Comparison of ENCODE assay signal across 8 cellular contexts in genomic region chr5:112975721-112976431, GRCh38. TPM values are rescaled to one million over a fixed set of nuclear protein-coding genes. Genes with fewer than 3 reads are reported as not detected.
A peak's percentile ranks its signal among the peaks of the same experiment; 100 is the strongest.
DNase-seq lines count a peak whose midpoint lies in the region; ATAC-seq and TF ChIP-seq lines count a peak whose summit lies in the region.

No MANE protein-coding gene starts in this region.

- H4K91ac ChIP-seq in IMR-90 (ENCODE audit: insufficient read depth, low read depth, low read length), result peak overlapping the region; percentile 94

- peak overlapping the region; percentile 68 for H2AK5ac ChIP-seq in IMR-90 (ENCODE audit: low read depth, low read length)

- H2AK9ac ChIP-seq in IMR-90 (replicated peaks; ENCODE audit: low read depth, low read length, poor library complexity), result peak overlapping the region; percentile 86

- WGBS in IMR-90 (ENCODE audit: extremely low coverage in 2 of 2, insufficient read length in 1 of 2), 2 experiments, result 17% methylated on average over 5 of the region's 11 CpGs; no CpG with 5 or more reads in 1 of the 2 experiments

- DNase-seq in IMR-90 (no peak), breast epithelium (ENCODE audit: low spot score in 2 of 2) (no peak), NCI-H2107 treated with DMSO at 0.1 percent for 48 hours (lab: John Stamatoyannopoulos, UW; ENCODE audit: unreplicated experiment) (no peak), NCI-H2107 (lab: John Stamatoyannopoulos, UW) (no peak), GDM1 (lab: John Stamatoyannopoulos, UW) (no peak)

- H3K9me3 ChIP-seq in BLaER1, result no peaks in the 10 kb centered on the region
- no peaks in the 10 kb centered on the region for H3K9me3 ChIP-seq in IMR-90 (ENCODE audit: control insufficient read depth, insufficient read depth, low read length)
- no peaks in the 10 kb centered on the region for H3K9me3 ChIP-seq in breast epithelium
- no peaks in the 10 kb centered on the region for H3K9me3 ChIP-seq in muscle layer of duodenum (ENCODE audit: control insufficient read depth in 1 of 2, low read length in 2 of 2)

- ATAC-seq in GM19463 (IDR thresholded peaks at IDR 0.05; ENCODE audit: unreplicated experiment) (peak; percentile 4), IMR-90 (ENCODE audit: low read depth) (peak; percentile 7; the same call in 1 of the 2 replicates)

- BruUV-seq in IMR-90 (replicated peaks; lab: Mats Ljungman, UMichigan), result no TSS peak

- H3K27ac ChIP-seq in BLaER1 (peak overlapping the region; percentile 85), IMR-90 (ENCODE audit: insufficient read depth, low read length) (peak overlapping the region; percentile 78), breast epithelium (peak overlapping the region; percentile 92 to 96), muscle layer of duodenum (ENCODE audit: low read length) (peak overlapping the region; percentile 88)

- CTCF ChIA-PET in IMR-90 (lab: Yijun Ruan, JAX), result interaction anchor here (0.5 to 1.7 kb wide), 5 partner anchors 16 to 613 kb away, joined by 3 to 6 read pairs (median 4); no protein-coding TSS in a partner anchor

- peak overlapping the region; percentile 98 to 99 for H4K8ac ChIP-seq in IMR-90 (ENCODE audit: low read depth in 2 of 2, low read length in 2 of 2)

- TF ChIP-seq RAD21 in IMR-90 (IDR thresholded peaks at IDR 0.05; ENCODE audit: low read length), result no peak

- H2BK5ac ChIP-seq in IMR-90 (ENCODE audit: low read depth, low read length, poor library complexity, severe bottlenecking), result peak overlapping the region; percentile 62

- H3K18ac ChIP-seq in IMR-90 (ENCODE audit: low read depth, low read length), result peak overlapping the region; percentile 8

- intact Hi-C loops in IMR-90 (cut with micrococcal nuclease), result no loop called here
- intact Hi-C loops in breast epithelium (cut with DNase I; ENCODE audit: low total_unique reads), result no loop called here

- POLR2A ChIA-PET in IMR-90 (lab: Charles Lee; ENCODE audit: unreplicated experiment), result interaction anchor here (0.6 to 1.0 kb wide), 4 partner anchors 8 to 1430 kb away, joined by 3 to 5 read pairs (median 5); no protein-coding TSS in a partner anchor

- peak overlapping the region; percentile 98 for H2AFZ ChIP-seq in IMR-90 (replicated peaks; ENCODE audit: low read length, poor library complexity)

- H4K5ac ChIP-seq in IMR-90 (ENCODE audit: low read depth, low read length), result peak overlapping the region; percentile 89

- peak overlapping the region; percentile 34; the same call in 1 of the 2 replicates for H3K9ac ChIP-seq in BLaER1
- H3K9ac ChIP-seq in IMR-90 (ENCODE audit: low read depth, low read length), result peak overlapping the region; percentile 77

- H3K4me2 ChIP-seq in BLaER1 (peak overlapping the region; percentile 76), IMR-90 (ENCODE audit: low read depth, low read length) (peak overlapping the region; percentile 70)

- TF ChIP-seq CTCF in IMR-90 (conservative IDR thresholded peaks at IDR 0.05; ENCODE audit: low read depth, low read length), result no peak
- TF ChIP-seq CTCF in breast epithelium (IDR thresholded peaks at IDR 0.05), result no peak

- H4K20me1 ChIP-seq in BLaER1, result peaks cover 24% of the 10 kb centered on the region
- peaks cover 2% of the 10 kb centered on the region; the same call in 1 of the 2 replicates for H4K20me1 ChIP-seq in IMR-90 (ENCODE audit: insufficient read depth, low read length)

- peak overlapping the region; percentile 91 for H3K14ac ChIP-seq in IMR-90 (replicated peaks; ENCODE audit: low read depth, low read length)

- H3K4me1 ChIP-seq in BLaER1, result peaks cover 24% of the 10 kb centered on the region
- peaks cover 2% of the 10 kb centered on the region; the same call in 1 of the 2 replicates for H3K4me1 ChIP-seq in IMR-90 (ENCODE audit: control insufficient read depth, insufficient read depth, low read length)
- H3K4me1 ChIP-seq in breast epithelium, result peaks cover 0 to 4% of the 10 kb centered on the region in 2 donors
- H3K4me1 ChIP-seq in muscle layer of duodenum (ENCODE audit: control insufficient read depth in 1 of 2, insufficient read depth in 2 of 2, low read length in 2 of 2), result peaks cover 4 to 32% of the 10 kb centered on the region in 2 donors

- no peak for TF ChIP-seq POLR2A in IMR-90 (IDR thresholded peaks at IDR 0.05; ENCODE audit: low read depth, low read length)
- TF ChIP-seq POLR2A in breast epithelium (IDR thresholded peaks at IDR 0.05), result no peak

- H3K79me1 ChIP-seq in IMR-90 (ENCODE audit: low read depth in 1 of 2, low read length in 2 of 2), result peaks cover 0 to 2% of the 10 kb centered on the region in 2 experiments; a peak in 2 of 4 replicates

- no peaks in the 10 kb centered on the region for H3K27me3 ChIP-seq in BLaER1
- H3K27me3 ChIP-seq in IMR-90 (ENCODE audit: control insufficient read depth, insufficient read depth, low read length), result no peaks in the 10 kb centered on the region
- no peaks in the 10 kb centered on the region for H3K27me3 ChIP-seq in breast epithelium
- H3K27me3 ChIP-seq in muscle layer of duodenum (ENCODE audit: low read depth, low read length), result no peaks in the 10 kb centered on the region

- in situ Hi-C loops in IMR-90 (cut with MboI; ENCODE audit: low sequenced_read_pairs), result no loop called here

- dilution Hi-C loops in IMR-90 (cut with HindIII; ENCODE audit: low sequenced_read_pairs, unreplicated experiment), result no loop called here

- H2BK15ac ChIP-seq in IMR-90 (ENCODE audit: low read depth, low read length), result peak overlapping the region; percentile 76; the same call in 2 of the 3 replicates

- peak overlapping the region; percentile 32; the same call in 1 of the 2 replicates for H2BK20ac ChIP-seq in IMR-90 (ENCODE audit: low read depth, low read length)

- H3K23ac ChIP-seq in IMR-90 (ENCODE audit: low read depth, low read length), result peak overlapping the region; percentile 40; the same call in 1 of the 2 replicates

- peak overlapping the region; percentile 91 for H3K4ac ChIP-seq in IMR-90 (ENCODE audit: low read depth, low read length)

- H3K9me1 ChIP-seq in IMR-90 (ENCODE audit: insufficient read depth, low read length), result 0 out of 2 replicates have a peak, but pooled peaks cover under 1% of the 10 kb centered on the region

- peaks cover 3% of the 10 kb centered on the region for H3K36me3 ChIP-seq in BLaER1
- no peaks in the 10 kb centered on the region for H3K36me3 ChIP-seq in IMR-90 (ENCODE audit: control insufficient read depth, insufficient read depth, low read length)
- H3K36me3 ChIP-seq in breast epithelium, result no peaks in the 10 kb centered on the region
- H3K36me3 ChIP-seq in muscle layer of duodenum (ENCODE audit: control insufficient read depth in 1 of 2, insufficient read depth in 2 of 2, low read length in 2 of 2), result no peaks in the 10 kb centered on the region

- H2BK120ac ChIP-seq in IMR-90 (ENCODE audit: low read depth, low read length), result peak overlapping the region; percentile 61; the same call in 1 of the 2 replicates

- H3K4me3 ChIP-seq in BLaER1 (peak overlapping the region; percentile 86), IMR-90 (ENCODE audit: insufficient read depth, low read depth, low read length) (peak overlapping the region; percentile 44), breast epithelium (peak overlapping the region; percentile 87 to 97 (median 91)), muscle layer of duodenum (ENCODE audit: low read depth in 1 of 2, low read length in 2 of 2) (peak overlapping the region; percentile 94)

- peak overlapping the region; percentile 64; the same call in 1 of the 2 replicates for H3K56ac ChIP-seq in IMR-90 (ENCODE audit: extremely low read depth, insufficient read depth, low read length)

TF ChIP-seq in IMR-90, 13 proteins besides CTCF, POLR2A, EP300 and RAD21 (continues in another document):
- TF ChIP-seq, protein P1, sequence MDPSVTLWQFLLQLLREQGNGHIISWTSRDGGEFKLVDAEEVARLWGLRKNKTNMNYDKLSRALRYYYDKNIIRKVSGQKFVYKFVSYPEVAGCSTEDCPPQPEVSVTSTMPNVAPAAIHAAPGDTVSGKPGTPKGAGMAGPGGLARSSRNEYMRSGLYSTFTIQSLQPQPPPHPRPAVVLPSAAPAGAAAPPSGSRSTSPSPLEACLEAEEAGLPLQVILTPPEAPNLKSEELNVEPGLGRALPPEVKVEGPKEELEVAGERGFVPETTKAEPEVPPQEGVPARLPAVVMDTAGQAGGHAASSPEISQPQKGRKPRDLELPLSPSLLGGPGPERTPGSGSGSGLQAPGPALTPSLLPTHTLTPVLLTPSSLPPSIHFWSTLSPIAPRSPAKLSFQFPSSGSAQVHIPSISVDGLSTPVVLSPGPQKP (IDR thresholded peaks at IDR 0.05; ENCODE audit: borderline replicate concordance, low read depth, low read length), result no peak
- TF ChIP-seq CEBPB (IDR thresholded peaks at IDR 0.05; ENCODE audit: low read depth, low read length), result no peak
- no peak for TF ChIP-seq SMC3 (IDR thresholded peaks at IDR 0.05; ENCODE audit: low read depth, low read length)
- TF ChIP-seq MXI1 (IDR thresholded peaks at IDR 0.05; ENCODE audit: borderline replicate concordance, low read depth, low read length), result no peak
- TF ChIP-seq NFE2L2 (IDR thresholded peaks at IDR 0.05; ENCODE audit: low read depth, low read length), result no peak
- no peak for TF ChIP-seq MAFK (IDR thresholded peaks at IDR 0.05; ENCODE audit: low read depth, low read length)
- TF ChIP-seq BHLHE40 (IDR thresholded peaks at IDR 0.05; ENCODE audit: low read depth, low read length), result no peak
- no peak for TF ChIP-seq FOS (IDR thresholded peaks at IDR 0.05; ENCODE audit: low read depth, low read length)
- TF ChIP-seq RFX5 (IDR thresholded peaks at IDR 0.05; ENCODE audit: low read depth, low read length), result no peak
- no peak for TF ChIP-seq MAZ (IDR thresholded peaks at IDR 0.05; ENCODE audit: borderline replicate concordance, low read depth, low read length)
- TF ChIP-seq, protein P2, sequence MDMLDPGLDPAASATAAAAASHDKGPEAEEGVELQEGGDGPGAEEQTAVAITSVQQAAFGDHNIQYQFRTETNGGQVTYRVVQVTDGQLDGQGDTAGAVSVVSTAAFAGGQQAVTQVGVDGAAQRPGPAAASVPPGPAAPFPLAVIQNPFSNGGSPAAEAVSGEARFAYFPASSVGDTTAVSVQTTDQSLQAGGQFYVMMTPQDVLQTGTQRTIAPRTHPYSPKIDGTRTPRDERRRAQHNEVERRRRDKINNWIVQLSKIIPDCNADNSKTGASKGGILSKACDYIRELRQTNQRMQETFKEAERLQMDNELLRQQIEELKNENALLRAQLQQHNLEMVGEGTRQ (IDR thresholded peaks at IDR 0.05; ENCODE audit: low read depth, low read length), result no peak
- TF ChIP-seq RCOR1 (IDR thresholded peaks at IDR 0.05; ENCODE audit: insufficient replicate concordance, low read length), result no peak

RNA-seq across cellular contexts. Expression of gene DCP2, which starts 0.7 kb away (rescaled TPM):
- total RNA-seq in IMR-90 (2012; rRNA removed) (18.6 and 30.6 TPM in 2 replicates), breast epithelium (10 to 100 TPM; 26.2 to 67.0 (median 43.9) TPM)
- 6.2 and 6.9 TPM in 2 replicates for polyA plus RNA-seq in IMR-90 (2012; rRNA removed)
- 1.2 and 3.6 TPM in 2 replicates for polyA plus RNA-seq in IMR-90 (2012; cell fraction: cytosol; rRNA removed)
- polyA plus RNA-seq in IMR-90 (2012; cell fraction: nucleus; rRNA removed; ENCODE audit: low replicate concordance), result 3.2 and 4.9 TPM in 2 replicates

RNA-seq across cellular contexts. Expression of gene REEP5, which starts 53.8 kb away (rescaled TPM):
- total RNA-seq in IMR-90 (2012; rRNA removed) (49.3 and 70.3 TPM in 2 replicates), breast epithelium (100 to 1,000 TPM in 2 of 3 donors, 10 to 100 TPM in 1; 96.4 to 177 (median 117) TPM)
- 82.0 and 138 TPM in 2 replicates for polyA plus RNA-seq in IMR-90 (2012; rRNA removed)
- polyA plus RNA-seq in IMR-90 (2012; cell fraction: cytosol; rRNA removed), result 66.1 and 66.5 TPM in 2 replicates
- polyA plus RNA-seq in IMR-90 (2012; cell fraction: nucleus; rRNA removed; ENCODE audit: low replicate concordance), result 16.5 and 39.0 TPM in 2 replicates

Comparison
In these comparisons a context has a peak if more than half of its experiments do, and no peak if none do; other contexts are left out.
1. H3K4me3 ChIP-seq: peak in every context shown above with its lines; median percentile 94 in muscle layer of duodenum; 91 in breast epithelium; 86 in BLaER1; 44 in IMR-90.